In the genomic region with DNA sequence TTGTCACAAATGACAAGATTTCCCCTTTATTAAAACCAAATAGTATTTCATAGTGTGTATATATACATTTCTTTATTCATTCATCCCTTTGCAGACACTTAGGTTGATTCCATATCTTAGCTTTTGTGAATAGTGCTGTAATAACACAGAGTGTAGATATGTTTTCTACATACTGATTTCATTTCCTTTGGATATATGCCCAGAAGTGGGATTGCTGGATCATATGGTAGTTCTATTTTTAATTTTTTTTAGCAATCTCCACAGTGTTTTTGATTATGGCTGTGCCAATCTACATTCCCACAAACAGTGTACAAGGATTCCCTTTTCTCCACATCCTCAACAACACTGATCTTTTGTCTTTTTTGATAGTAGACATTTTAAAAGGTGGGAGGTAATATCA, we compare ENCODE assay signal across 12 cellular contexts.
"Had no signal": no experiment of that assay in that cellular context is flagged by ENCODE, and none has a peak within 500 bp of the region (broad histone marks: within the 10 kb centered on the region; RNA-seq: fewer than 3 reads in every experiment).

No MANE protein-coding gene starts in this region.

- H3K27me3 ChIP-seq: adrenal gland, body of pancreas, esophagus muscularis mucosa had no signal

- H3K36me3 ChIP-seq: adrenal gland, esophagus muscularis mucosa had no signal

- H3K9me3 Mint-ChIP-seq: activated naive CD4-positive, alpha-beta T cell treated with anti-CD3 and anti-CD28 coated beads, Interleukin-2, amount 10 ng/mL, durations not matched to agents 7 days and 5 days; activated T-helper 2 cell treated with anti-CD3 and anti-CD28 coated beads, Interferon-gamma antibody, Interleukin-2, Interleukin-4, amounts not matched to agents 10 μg/mL and 5 μg/mL and 100 μg/mL, durations not matched to agents 14 hours and 24 hours and 36 hours; natural killer cell treated with Interleukin-12 subunit alpha and Interleukin-12 subunit beta and Interleukin-15 and Interleukin-18, amount 100 ng/mL, for 72 hours; WTC11 had no signal

- H3K4me3 ChIP-seq: adrenal gland, body of pancreas, esophagus muscularis mucosa, SK-N-MC had no signal

- H3K4me1 Mint-ChIP-seq: activated naive CD4-positive, alpha-beta T cell treated with anti-CD3 and anti-CD28 coated beads, Interleukin-2, amount 10 ng/mL, durations not matched to agents 7 days and 5 days had no signal

- H3K4me3 Mint-ChIP-seq: activated naive CD4-positive, alpha-beta T cell treated with anti-CD3 and anti-CD28 coated beads, Interleukin-2, amount 10 ng/mL, durations not matched to agents 7 days and 5 days; natural killer cell treated with Interleukin-12 subunit alpha and Interleukin-12 subunit beta and Interleukin-15 and Interleukin-18, amount 100 ng/mL, for 72 hours; WTC11 had no signal

- DNase-seq: activated CD4-positive, alpha-beta T cell treated with anti-CD3 and anti-CD28 coated beads for 48 hours; activated naive CD4-positive, alpha-beta T cell treated with anti-CD3 and anti-CD28 coated beads, Interleukin-2, amount 10 ng/mL, durations not matched to agents 7 days and 5 days; adrenal gland; body of pancreas; hypothalamus; stimulated activated CD4-positive, alpha-beta T cell treated with anti-CD3 and anti-CD28 coated beads, Interleukin-2, amount 100 ng/mL, for 48 hours; stimulated activated naive CD4-positive, alpha-beta T cell treated with Interleukin-2 at 50 U/mL for 16 hours had no signal

- H3K27me3 Mint-ChIP-seq: activated naive CD4-positive, alpha-beta T cell treated with anti-CD3 and anti-CD28 coated beads, Interleukin-2, amount 10 ng/mL, durations not matched to agents 7 days and 5 days had no signal

- H3K4me1 ChIP-seq: adrenal gland, body of pancreas had no signal

- H3K9me3 ChIP-seq: adrenal gland, body of pancreas, esophagus muscularis mucosa had no signal

- ATAC-seq: body of pancreas; natural killer cell treated with Interleukin-12 subunit alpha and Interleukin-12 subunit beta and Interleukin-15 and Interleukin-18, amount 100 ng/mL, for 72 hours; WTC11 had no signal

- H3K27ac Mint-ChIP-seq: activated naive CD4-positive, alpha-beta T cell treated with anti-CD3 and anti-CD28 coated beads, Interleukin-2, amount 10 ng/mL, durations not matched to agents 7 days and 5 days; activated T-helper 2 cell treated with anti-CD3 and anti-CD28 coated beads, Interferon-gamma antibody, Interleukin-2, Interleukin-4, amounts not matched to agents 10 μg/mL and 5 μg/mL and 100 μg/mL, durations not matched to agents 14 hours and 24 hours and 36 hours; natural killer cell treated with Interleukin-12 subunit alpha and Interleukin-12 subunit beta and Interleukin-15 and Interleukin-18, amount 100 ng/mL, for 72 hours; WTC11 had no signal

- H3K36me3 Mint-ChIP-seq: activated naive CD4-positive, alpha-beta T cell treated with anti-CD3 and anti-CD28 coated beads, Interleukin-2, amount 10 ng/mL, durations not matched to agents 7 days and 5 days; natural killer cell treated with Interleukin-12 subunit alpha and Interleukin-12 subunit beta and Interleukin-15 and Interleukin-18, amount 100 ng/mL, for 72 hours; WTC11 had no signal

- H3K27ac ChIP-seq: adrenal gland, body of pancreas, esophagus muscularis mucosa, SK-N-MC had no signal
